In the genomic region with DNA sequence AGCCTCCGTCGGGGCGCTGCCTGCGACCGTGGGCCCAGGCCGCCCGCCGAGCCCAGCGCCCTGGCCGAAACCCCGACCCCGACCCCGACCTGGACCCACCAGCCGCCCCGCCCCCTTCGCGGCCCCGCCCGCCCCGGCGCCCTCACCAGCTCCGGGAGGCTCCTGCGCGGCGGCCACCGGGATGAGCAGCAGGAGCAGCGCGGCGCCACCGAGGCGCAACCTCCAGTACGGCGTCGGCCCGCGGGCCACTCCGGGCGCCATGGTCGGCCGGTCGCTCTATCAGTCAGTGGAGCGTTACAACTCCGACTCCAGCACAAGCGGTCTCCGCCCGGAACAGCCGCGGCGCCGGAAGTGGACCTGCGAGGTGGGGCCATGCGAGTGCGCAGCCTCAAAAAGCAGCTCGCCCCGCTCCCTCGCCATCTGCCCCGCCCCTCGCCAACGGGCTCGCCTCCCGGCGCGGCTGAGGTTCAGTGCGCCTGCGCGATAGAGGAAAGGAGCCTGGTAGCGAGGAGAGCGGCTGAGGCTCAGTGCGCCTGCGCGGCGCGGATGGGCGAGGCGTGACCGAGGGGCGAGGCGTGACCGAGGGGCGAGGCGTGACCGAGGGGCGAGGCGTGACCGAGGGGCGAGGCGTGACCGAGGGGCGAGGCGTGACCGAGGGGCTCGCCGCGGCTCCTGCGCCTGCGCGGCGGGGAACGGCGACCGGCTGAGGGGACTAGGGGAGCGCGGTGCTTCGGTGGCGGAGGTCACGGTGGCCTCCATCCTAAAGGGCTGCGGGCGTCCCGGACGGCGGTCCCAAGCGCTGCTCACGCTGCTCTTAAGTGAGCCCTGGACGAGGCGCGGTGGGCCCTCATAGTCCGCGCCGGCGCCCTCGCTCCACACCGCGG, we compare ENCODE assay signal across 1 cellular context.
TF ChIP-seq lines count a peak whose summit lies in the region.

A gene with protein sequence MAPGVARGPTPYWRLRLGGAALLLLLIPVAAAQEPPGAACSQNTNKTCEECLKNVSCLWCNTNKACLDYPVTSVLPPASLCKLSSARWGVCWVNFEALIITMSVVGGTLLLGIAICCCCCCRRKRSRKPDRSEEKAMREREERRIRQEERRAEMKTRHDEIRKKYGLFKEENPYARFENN (minus strand): TSS at position 335 of the 884 bp plus-strand sequence. CDS start 74 bp downstream, at position 261.

TF ChIP-seq in K562, 482 proteins besides CTCF, POLR2A, EP300 and RAD21 (continued from another document and continues in another):
- TF ChIP-seq, protein P1, sequence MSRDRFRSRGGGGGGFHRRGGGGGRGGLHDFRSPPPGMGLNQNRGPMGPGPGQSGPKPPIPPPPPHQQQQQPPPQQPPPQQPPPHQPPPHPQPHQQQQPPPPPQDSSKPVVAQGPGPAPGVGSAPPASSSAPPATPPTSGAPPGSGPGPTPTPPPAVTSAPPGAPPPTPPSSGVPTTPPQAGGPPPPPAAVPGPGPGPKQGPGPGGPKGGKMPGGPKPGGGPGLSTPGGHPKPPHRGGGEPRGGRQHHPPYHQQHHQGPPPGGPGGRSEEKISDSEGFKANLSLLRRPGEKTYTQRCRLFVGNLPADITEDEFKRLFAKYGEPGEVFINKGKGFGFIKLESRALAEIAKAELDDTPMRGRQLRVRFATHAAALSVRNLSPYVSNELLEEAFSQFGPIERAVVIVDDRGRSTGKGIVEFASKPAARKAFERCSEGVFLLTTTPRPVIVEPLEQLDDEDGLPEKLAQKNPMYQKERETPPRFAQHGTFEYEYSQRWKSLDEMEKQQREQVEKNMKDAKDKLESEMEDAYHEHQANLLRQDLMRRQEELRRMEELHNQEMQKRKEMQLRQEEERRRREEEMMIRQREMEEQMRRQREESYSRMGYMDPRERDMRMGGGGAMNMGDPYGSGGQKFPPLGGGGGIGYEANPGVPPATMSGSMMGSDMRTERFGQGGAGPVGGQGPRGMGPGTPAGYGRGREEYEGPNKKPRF (IDR thresholded peaks at IDR 0.05; ENCODE audit: low read depth, low read length) = no peak
- no peak for TF ChIP-seq ARID2 (IDR thresholded peaks at IDR 0.05)
- no peak; the same call in 1 of the 2 replicates for TF ChIP-seq DMBX1 (CRISPR knock-in tag; IDR thresholded peaks at IDR 0.05; ENCODE audit: borderline replicate concordance)
- no peak for TF ChIP-seq ZNF140 (CRISPR knock-in tag; IDR thresholded peaks at IDR 0.05)
- TF ChIP-seq CAMTA2 (CRISPR knock-in tag; conservative IDR thresholded peaks at IDR 0.05) = no peak
- TF ChIP-seq NRF1 (conservative IDR thresholded peaks at IDR 0.05 in 1 of 2, IDR thresholded peaks at IDR 0.05 in 1 of 2) = peak; percentile 100
- TF ChIP-seq ZBTB8A (IDR thresholded peaks at IDR 0.05; ENCODE audit: partially characterized antibody) = no peak
- no peak for TF ChIP-seq CBX3 (IDR thresholded peaks at IDR 0.05; ENCODE audit: borderline replicate concordance in 1 of 2, low read length in 2 of 2)
- TF ChIP-seq, protein P2, sequence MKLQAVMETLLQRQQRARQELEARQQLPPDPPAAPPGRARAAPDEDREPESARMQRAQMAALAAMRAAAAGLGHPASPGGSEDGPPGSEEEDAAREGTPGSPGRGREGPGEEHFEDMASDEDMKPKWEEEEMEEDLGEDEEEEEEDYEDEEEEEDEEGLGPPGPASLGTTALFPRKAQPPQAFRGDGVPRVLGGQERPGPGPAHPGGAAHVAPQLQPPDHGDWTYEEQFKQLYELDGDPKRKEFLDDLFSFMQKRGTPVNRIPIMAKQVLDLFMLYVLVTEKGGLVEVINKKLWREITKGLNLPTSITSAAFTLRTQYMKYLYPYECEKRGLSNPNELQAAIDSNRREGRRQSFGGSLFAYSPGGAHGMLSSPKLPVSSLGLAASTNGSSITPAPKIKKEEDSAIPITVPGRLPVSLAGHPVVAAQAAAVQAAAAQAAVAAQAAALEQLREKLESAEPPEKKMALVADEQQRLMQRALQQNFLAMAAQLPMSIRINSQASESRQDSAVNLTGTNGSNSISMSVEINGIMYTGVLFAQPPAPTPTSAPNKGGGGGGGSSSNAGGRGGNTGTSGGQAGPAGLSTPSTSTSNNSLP (IDR thresholded peaks at IDR 0.05; ENCODE audit: borderline replicate concordance, low read depth, low read length) = no peak
- no peak for TF ChIP-seq ZNF121 (CRISPR knock-in tag; conservative IDR thresholded peaks at IDR 0.05)
- no peak for TF ChIP-seq ZKSCAN3 (CRISPR knock-in tag; IDR thresholded peaks at IDR 0.05)
- TF ChIP-seq, protein P3, sequence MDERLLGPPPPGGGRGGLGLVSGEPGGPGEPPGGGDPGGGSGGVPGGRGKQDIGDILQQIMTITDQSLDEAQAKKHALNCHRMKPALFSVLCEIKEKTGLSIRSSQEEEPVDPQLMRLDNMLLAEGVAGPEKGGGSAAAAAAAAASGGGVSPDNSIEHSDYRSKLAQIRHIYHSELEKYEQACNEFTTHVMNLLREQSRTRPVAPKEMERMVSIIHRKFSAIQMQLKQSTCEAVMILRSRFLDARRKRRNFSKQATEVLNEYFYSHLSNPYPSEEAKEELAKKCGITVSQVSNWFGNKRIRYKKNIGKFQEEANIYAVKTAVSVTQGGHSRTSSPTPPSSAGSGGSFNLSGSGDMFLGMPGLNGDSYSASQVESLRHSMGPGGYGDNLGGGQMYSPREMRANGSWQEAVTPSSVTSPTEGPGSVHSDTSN (CRISPR knock-in tag; IDR thresholded peaks at IDR 0.05; ENCODE audit: low read depth) = no peak
- TF ChIP-seq, protein P3 (tag; conservative IDR thresholded peaks at IDR 0.05; ENCODE audit: low read depth) = no peak
- TF ChIP-seq, protein P4, sequence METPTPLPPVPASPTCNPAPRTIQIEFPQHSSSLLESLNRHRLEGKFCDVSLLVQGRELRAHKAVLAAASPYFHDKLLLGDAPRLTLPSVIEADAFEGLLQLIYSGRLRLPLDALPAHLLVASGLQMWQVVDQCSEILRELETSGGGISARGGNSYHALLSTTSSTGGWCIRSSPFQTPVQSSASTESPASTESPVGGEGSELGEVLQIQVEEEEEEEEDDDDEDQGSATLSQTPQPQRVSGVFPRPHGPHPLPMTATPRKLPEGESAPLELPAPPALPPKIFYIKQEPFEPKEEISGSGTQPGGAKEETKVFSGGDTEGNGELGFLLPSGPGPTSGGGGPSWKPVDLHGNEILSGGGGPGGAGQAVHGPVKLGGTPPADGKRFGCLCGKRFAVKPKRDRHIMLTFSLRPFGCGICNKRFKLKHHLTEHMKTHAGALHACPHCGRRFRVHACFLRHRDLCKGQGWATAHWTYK (CRISPR knock-in tag; IDR thresholded peaks at IDR 0.05) = peak; percentile 89
- no peak for TF ChIP-seq ARHGAP35 (IDR thresholded peaks at IDR 0.05; ENCODE audit: partially characterized antibody)
- no peak for TF ChIP-seq COPS2 (conservative IDR thresholded peaks at IDR 0.05)
- TF ChIP-seq KLF10 (CRISPR knock-in tag; IDR thresholded peaks at IDR 0.05) = no peak
- 0 out of 2 replicates have a peak, but pooled peaks have one; percentile 56 for TF ChIP-seq NR4A1 (CRISPR knock-in tag; IDR thresholded peaks at IDR 0.05)
- TF ChIP-seq NR4A1 (tag; IDR thresholded peaks at IDR 0.05) = no peak
- TF ChIP-seq STAT5A (IDR thresholded peaks at IDR 0.05; ENCODE audit: borderline replicate concordance, low read length) = no peak
- TF ChIP-seq, protein P5, sequence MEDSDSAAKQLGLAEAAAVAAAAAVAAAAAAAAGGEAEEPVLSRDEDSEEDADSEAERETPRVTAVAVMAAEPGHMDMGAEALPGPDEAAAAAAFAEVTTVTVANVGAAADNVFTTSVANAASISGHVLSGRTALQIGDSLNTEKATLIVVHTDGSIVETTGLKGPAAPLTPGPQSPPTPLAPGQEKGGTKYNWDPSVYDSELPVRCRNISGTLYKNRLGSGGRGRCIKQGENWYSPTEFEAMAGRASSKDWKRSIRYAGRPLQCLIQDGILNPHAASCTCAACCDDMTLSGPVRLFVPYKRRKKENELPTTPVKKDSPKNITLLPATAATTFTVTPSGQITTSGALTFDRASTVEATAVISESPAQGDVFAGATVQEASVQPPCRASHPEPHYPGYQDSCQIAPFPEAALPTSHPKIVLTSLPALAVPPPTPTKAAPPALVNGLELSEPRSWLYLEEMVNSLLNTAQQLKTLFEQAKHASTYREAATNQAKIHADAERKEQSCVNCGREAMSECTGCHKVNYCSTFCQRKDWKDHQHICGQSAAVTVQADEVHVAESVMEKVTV (CRISPR knock-in tag; IDR thresholded peaks at IDR 0.05) = no peak
- TF ChIP-seq HIVEP1 (CRISPR knock-in tag; IDR thresholded peaks at IDR 0.05) = peak; percentile 85; the same call in 1 of the 2 replicates
- TF ChIP-seq, protein P6, sequence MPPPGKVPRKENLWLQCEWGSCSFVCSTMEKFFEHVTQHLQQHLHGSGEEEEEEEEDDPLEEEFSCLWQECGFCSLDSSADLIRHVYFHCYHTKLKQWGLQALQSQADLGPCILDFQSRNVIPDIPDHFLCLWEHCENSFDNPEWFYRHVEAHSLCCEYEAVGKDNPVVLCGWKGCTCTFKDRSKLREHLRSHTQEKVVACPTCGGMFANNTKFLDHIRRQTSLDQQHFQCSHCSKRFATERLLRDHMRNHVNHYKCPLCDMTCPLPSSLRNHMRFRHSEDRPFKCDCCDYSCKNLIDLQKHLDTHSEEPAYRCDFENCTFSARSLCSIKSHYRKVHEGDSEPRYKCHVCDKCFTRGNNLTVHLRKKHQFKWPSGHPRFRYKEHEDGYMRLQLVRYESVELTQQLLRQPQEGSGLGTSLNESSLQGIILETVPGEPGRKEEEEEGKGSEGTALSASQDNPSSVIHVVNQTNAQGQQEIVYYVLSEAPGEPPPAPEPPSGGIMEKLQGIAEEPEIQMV (tag; conservative IDR thresholded peaks at IDR 0.05; ENCODE audit: low read depth) = no peak
- TF ChIP-seq SMARCB1 (IDR thresholded peaks at IDR 0.05; ENCODE audit: insufficient read length, low read depth) = no peak
- TF ChIP-seq, protein P7, sequence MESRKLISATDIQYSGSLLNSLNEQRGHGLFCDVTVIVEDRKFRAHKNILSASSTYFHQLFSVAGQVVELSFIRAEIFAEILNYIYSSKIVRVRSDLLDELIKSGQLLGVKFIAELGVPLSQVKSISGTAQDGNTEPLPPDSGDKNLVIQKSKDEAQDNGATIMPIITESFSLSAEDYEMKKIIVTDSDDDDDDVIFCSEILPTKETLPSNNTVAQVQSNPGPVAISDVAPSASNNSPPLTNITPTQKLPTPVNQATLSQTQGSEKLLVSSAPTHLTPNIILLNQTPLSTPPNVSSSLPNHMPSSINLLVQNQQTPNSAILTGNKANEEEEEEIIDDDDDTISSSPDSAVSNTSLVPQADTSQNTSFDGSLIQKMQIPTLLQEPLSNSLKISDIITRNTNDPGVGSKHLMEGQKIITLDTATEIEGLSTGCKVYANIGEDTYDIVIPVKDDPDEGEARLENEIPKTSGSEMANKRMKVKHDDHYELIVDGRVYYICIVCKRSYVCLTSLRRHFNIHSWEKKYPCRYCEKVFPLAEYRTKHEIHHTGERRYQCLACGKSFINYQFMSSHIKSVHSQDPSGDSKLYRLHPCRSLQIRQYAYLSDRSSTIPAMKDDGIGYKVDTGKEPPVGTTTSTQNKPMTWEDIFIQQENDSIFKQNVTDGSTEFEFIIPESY (CRISPR knock-in tag; IDR thresholded peaks at IDR 0.05) = no peak
- TF ChIP-seq ETV1 (tag; conservative IDR thresholded peaks at IDR 0.05; ENCODE audit: low read depth) = peak; percentile 83
- TF ChIP-seq, protein P8, sequence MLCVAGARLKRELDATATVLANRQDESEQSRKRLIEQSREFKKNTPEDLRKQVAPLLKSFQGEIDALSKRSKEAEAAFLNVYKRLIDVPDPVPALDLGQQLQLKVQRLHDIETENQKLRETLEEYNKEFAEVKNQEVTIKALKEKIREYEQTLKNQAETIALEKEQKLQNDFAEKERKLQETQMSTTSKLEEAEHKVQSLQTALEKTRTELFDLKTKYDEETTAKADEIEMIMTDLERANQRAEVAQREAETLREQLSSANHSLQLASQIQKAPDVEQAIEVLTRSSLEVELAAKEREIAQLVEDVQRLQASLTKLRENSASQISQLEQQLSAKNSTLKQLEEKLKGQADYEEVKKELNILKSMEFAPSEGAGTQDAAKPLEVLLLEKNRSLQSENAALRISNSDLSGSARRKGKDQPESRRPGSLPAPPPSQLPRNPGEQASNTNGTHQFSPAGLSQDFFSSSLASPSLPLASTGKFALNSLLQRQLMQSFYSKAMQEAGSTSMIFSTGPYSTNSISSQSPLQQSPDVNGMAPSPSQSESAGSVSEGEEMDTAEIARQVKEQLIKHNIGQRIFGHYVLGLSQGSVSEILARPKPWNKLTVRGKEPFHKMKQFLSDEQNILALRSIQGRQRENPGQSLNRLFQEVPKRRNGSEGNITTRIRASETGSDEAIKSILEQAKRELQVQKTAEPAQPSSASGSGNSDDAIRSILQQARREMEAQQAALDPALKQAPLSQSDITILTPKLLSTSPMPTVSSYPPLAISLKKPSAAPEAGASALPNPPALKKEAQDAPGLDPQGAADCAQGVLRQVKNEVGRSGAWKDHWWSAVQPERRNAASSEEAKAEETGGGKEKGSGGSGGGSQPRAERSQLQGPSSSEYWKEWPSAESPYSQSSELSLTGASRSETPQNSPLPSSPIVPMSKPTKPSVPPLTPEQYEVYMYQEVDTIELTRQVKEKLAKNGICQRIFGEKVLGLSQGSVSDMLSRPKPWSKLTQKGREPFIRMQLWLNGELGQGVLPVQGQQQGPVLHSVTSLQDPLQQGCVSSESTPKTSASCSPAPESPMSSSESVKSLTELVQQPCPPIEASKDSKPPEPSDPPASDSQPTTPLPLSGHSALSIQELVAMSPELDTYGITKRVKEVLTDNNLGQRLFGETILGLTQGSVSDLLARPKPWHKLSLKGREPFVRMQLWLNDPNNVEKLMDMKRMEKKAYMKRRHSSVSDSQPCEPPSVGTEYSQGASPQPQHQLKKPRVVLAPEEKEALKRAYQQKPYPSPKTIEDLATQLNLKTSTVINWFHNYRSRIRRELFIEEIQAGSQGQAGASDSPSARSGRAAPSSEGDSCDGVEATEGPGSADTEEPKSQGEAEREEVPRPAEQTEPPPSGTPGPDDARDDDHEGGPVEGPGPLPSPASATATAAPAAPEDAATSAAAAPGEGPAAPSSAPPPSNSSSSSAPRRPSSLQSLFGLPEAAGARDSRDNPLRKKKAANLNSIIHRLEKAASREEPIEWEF (CRISPR knock-in tag; IDR thresholded peaks at IDR 0.05) = no peak
- TF ChIP-seq ZNF316 (IDR thresholded peaks at IDR 0.05) = no peak
